8 cellular contexts compared by ENCODE assay signal in genomic region chr15:78750566-78750965, GRCh38.
DNase-seq lines count a peak whose midpoint lies in the region; ATAC-seq and TF ChIP-seq lines count a peak whose summit lies in the region.

No MANE protein-coding gene starts in this region.

- H3K4me1 ChIP-seq in HUES48 (ENCODE audit: control insufficient read depth, insufficient read depth, low read length) (no peaks in the 10 kb centered on the region), right cardiac atrium (ENCODE audit: control insufficient read depth, insufficient read depth, low read length) (peaks cover 3% of the 10 kb centered on the region), smooth muscle cell (ENCODE audit: low read depth) (no peaks in the 10 kb centered on the region)

- H3K27ac ChIP-seq in HUES48 (ENCODE audit: low read depth, low read length) (no peak overlapping the region), right cardiac atrium (ENCODE audit: low read length) (peak overlapping the region; percentile 13), smooth muscle cell (ENCODE audit: low read depth) (no peak overlapping the region), brain microvascular endothelial cell (no peak overlapping the region)

- no peak overlapping the region for H2AFZ ChIP-seq in smooth muscle cell (ENCODE audit: low read depth)

- no peaks in the 10 kb centered on the region for H3K79me2 ChIP-seq in smooth muscle cell (ENCODE audit: low read depth)

- DNase-seq in activated naive CD8-positive, alpha-beta T cell treated with anti-CD3 and anti-CD28 coated beads for 36 hours: no peak
- DNase-seq in right cardiac atrium (peak in 1 of 3 donors; percentile 39), smooth muscle cell (lab: John Stamatoyannopoulos, UW; ENCODE audit: unreplicated experiment) (no peak), brain microvascular endothelial cell (no peak), GM19240 (ENCODE audit: insufficient read length, low spot score) (no peak)

- TF ChIP-seq CTCF in smooth muscle cell (IDR thresholded peaks at IDR 0.05; ENCODE audit: borderline replicate concordance, insufficient read depth, poor library complexity, severe bottlenecking) (no peak), brain microvascular endothelial cell (IDR thresholded peaks at IDR 0.05; ENCODE audit: low read depth, low read length, missing control alignments) (no peak)

- H3K27me3 ChIP-seq in HUES48 (ENCODE audit: control insufficient read depth, insufficient read depth, low read length): no peaks in the 10 kb centered on the region; the same call in 1 of the 2 replicates
- H3K27me3 ChIP-seq in right cardiac atrium (ENCODE audit: control insufficient read depth, insufficient read depth): no peaks in the 10 kb centered on the region
- no peaks in the 10 kb centered on the region for H3K27me3 ChIP-seq in smooth muscle cell (ENCODE audit: low read depth)
- H3K27me3 ChIP-seq in brain microvascular endothelial cell (replicated peaks): no peaks in the 10 kb centered on the region

- H3F3A ChIP-seq in smooth muscle cell (ENCODE audit: low read depth): no peaks in the 10 kb centered on the region

- 30% methylated on average over 7 of the region's 7 CpGs for WGBS in right cardiac atrium
- WGBS in smooth muscle cell (ENCODE audit: low lambda C conversion rate): 82% methylated on average over 7 of the region's 7 CpGs

- H3K4me2 ChIP-seq in smooth muscle cell: no peak overlapping the region

- H3K9me3 ChIP-seq in HUES48 (ENCODE audit: control insufficient read depth, insufficient read depth, low read length): no peaks in the 10 kb centered on the region
- no peaks in the 10 kb centered on the region for H3K9me3 ChIP-seq in right cardiac atrium (ENCODE audit: control insufficient read depth, low read length)
- H3K9me3 ChIP-seq in smooth muscle cell (replicated peaks; ENCODE audit: low read depth): no peaks in the 10 kb centered on the region

- in situ Hi-C loops in brain microvascular endothelial cell (cut with HindIII; ENCODE audit: low pct_ligation_motif_present, low sequenced_read_pairs): no loop called here

- intact Hi-C loops in right cardiac atrium (cut with DNase I): no loop called here

- H3K4me1 Mint-ChIP-seq in activated naive CD8-positive, alpha-beta T cell treated with anti-CD3 and anti-CD28 coated beads for 36 hours: peaks cover 3% of the 10 kb centered on the region

- no peaks in the 10 kb centered on the region for H3K36me3 Mint-ChIP-seq in activated naive CD8-positive, alpha-beta T cell treated with anti-CD3 and anti-CD28 coated beads for 36 hours

- H3K27me3 Mint-ChIP-seq in activated naive CD8-positive, alpha-beta T cell treated with anti-CD3 and anti-CD28 coated beads for 36 hours: no peaks in the 10 kb centered on the region

- H3K36me3 ChIP-seq in HUES48 (ENCODE audit: control insufficient read depth, insufficient read depth, low read length): no peaks in the 10 kb centered on the region
- H3K36me3 ChIP-seq in smooth muscle cell (ENCODE audit: low read depth): no peaks in the 10 kb centered on the region
- H3K36me3 ChIP-seq in brain microvascular endothelial cell (replicated peaks): no peaks in the 10 kb centered on the region

- H4K20me1 ChIP-seq in smooth muscle cell (ENCODE audit: low read depth): no peaks in the 10 kb centered on the region

- H3K4me3 Mint-ChIP-seq in activated naive CD8-positive, alpha-beta T cell treated with anti-CD3 and anti-CD28 coated beads for 36 hours: peak overlapping the region; percentile 33

- peak; percentile 28 to 58 for ATAC-seq in right cardiac atrium
- ATAC-seq in GM18907 (IDR thresholded peaks at IDR 0.05; ENCODE audit: unreplicated experiment): no peak
- no peak for ATAC-seq in GM18909 (IDR thresholded peaks at IDR 0.05; ENCODE audit: poor library complexity, unreplicated experiment)

- H3K27ac Mint-ChIP-seq in activated naive CD8-positive, alpha-beta T cell treated with anti-CD3 and anti-CD28 coated beads for 36 hours: no peak overlapping the region

- H3K4me3 ChIP-seq in HUES48 (ENCODE audit: low read depth, low read length) (peak overlapping the region; percentile 24; the same call in 1 of the 2 replicates), right cardiac atrium (ENCODE audit: low read length) (peak overlapping the region; percentile 17), smooth muscle cell (peak overlapping the region; percentile 23), brain microvascular endothelial cell (ENCODE audit: low read depth, low read length) (no peak overlapping the region)

- H3K9ac ChIP-seq in HUES48 (ENCODE audit: low read depth, low read length) (no peak overlapping the region), smooth muscle cell (ENCODE audit: low read depth) (no peak overlapping the region)

- H3K9me3 Mint-ChIP-seq in activated naive CD8-positive, alpha-beta T cell treated with anti-CD3 and anti-CD28 coated beads for 36 hours: no peaks in the 10 kb centered on the region

Comparison
In these comparisons a context has a peak if more than half of its experiments do, and no peak if none do; other contexts are left out.
1. ATAC-seq: peak in right cardiac atrium (2 of 2); none in GM18907 (single experiment) and GM18909 (single experiment).